In the genomic region with DNA sequence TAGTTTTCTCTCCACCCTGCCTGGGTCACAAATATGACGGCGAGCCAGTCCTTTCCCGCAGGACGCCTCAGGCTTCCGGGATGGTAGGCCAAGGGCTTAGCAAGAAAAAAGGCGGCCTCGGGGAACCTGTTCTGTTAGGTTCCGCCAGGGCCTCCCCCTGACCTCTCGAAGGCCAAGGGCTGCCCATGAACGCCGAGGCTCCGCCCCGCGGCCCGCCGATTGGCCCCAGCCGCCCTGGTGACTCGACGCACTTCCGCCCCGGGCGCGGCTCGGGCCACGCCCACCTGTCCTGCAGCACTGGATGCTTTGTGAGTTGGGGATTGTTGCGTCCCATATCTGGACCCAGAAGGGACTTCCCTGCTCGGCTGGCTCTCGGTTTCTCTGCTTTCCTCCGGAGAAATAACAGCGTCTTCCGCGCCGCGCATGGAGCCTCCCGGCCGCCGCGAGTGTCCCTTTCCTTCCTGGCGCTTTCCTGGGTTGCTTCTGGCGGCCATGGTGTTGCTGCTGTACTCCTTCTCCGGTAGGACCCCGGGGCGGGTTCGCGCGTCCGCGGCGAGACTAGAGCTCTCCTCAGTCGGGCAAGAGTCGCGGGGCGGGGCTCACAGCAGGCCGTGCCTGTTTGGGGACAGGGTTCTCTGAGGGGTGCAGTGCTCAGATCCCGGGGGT, we compare ENCODE assay signal across 1 cellular context.
TF ChIP-seq lines count a peak whose summit lies in the region.

A gene (plus strand): TSS at position 265 of the 666 bp plus-strand sequence. CDS start 159 bp downstream, at position 424.

TF ChIP-seq in HEK293, 187 proteins besides CTCF, POLR2A, EP300 and RAD21 (continued from another document and continues in another):
- TF ChIP-seq GLIS2 (tag by site-specific recombination; IDR thresholded peaks at IDR 0.05) (no peak; the same call in 1 of the 2 replicates), ZNF768 (tag by site-specific recombination; IDR thresholded peaks at IDR 0.05) (no peak), ZNF596 (tag by site-specific recombination; IDR thresholded peaks at IDR 0.05) (no peak), ZNF501 (tag by site-specific recombination; IDR thresholded peaks at IDR 0.05) (peak; percentile 80), HOXA7 (CRISPR knock-in tag; IDR thresholded peaks at IDR 0.05; ENCODE audit: borderline replicate concordance) (no peak), ZNF561 (tag by site-specific recombination; IDR thresholded peaks at IDR 0.05; ENCODE audit: borderline replicate concordance) (no peak), ZFP41 (tag by site-specific recombination; IDR thresholded peaks at IDR 0.05; ENCODE audit: borderline replicate concordance) (no peak), IKZF3 (tag by site-specific recombination; IDR thresholded peaks at IDR 0.05) (no peak), SCRT2 (tag by site-specific recombination; IDR thresholded peaks at IDR 0.05) (peak; percentile 92), ZFP37 (tag by site-specific recombination; IDR thresholded peaks at IDR 0.05) (no peak), ZNF423 (tag by site-specific recombination; IDR thresholded peaks at IDR 0.05) (no peak), ZNF146 (tag by site-specific recombination; IDR thresholded peaks at IDR 0.05) (no peak), ZNF302 (tag by site-specific recombination; IDR thresholded peaks at IDR 0.05; ENCODE audit: low read depth) (no peak), ZNF76 (tag by site-specific recombination; IDR thresholded peaks at IDR 0.05; ENCODE audit: borderline replicate concordance, low read depth) (no peak), ZNF660 (tag by site-specific recombination; IDR thresholded peaks at IDR 0.05) (no peak; the same call in 1 of the 2 replicates), SCRT1 (tag by site-specific recombination; IDR thresholded peaks at IDR 0.05; ENCODE audit: borderline replicate concordance) (no peak), ZNF510 (tag by site-specific recombination; IDR thresholded peaks at IDR 0.05; ENCODE audit: insufficient replicate concordance) (no peak), ZNF624 (tag by site-specific recombination; IDR thresholded peaks at IDR 0.05) (no peak), ZBTB7A (tag by site-specific recombination; IDR thresholded peaks at IDR 0.05; ENCODE audit: low read depth) (no peak), ZBTB17 (tag by site-specific recombination; IDR thresholded peaks at IDR 0.05) (peak; percentile 68), ZNF37A (tag by site-specific recombination; IDR thresholded peaks at IDR 0.05) (no peak), ZNF366 (tag by site-specific recombination; conservative IDR thresholded peaks at IDR 0.05) (no peak), GLI4 (tag by site-specific recombination; IDR thresholded peaks at IDR 0.05) (no peak), ZNF555 (tag by site-specific recombination; conservative IDR thresholded peaks at IDR 0.05) (no peak), ZNF221 (tag by site-specific recombination; IDR thresholded peaks at IDR 0.05; ENCODE audit: borderline replicate concordance) (no peak), ZNF433 (tag by site-specific recombination; IDR thresholded peaks at IDR 0.05; ENCODE audit: low read depth) (no peak)
- TF ChIP-seq, protein P1, sequence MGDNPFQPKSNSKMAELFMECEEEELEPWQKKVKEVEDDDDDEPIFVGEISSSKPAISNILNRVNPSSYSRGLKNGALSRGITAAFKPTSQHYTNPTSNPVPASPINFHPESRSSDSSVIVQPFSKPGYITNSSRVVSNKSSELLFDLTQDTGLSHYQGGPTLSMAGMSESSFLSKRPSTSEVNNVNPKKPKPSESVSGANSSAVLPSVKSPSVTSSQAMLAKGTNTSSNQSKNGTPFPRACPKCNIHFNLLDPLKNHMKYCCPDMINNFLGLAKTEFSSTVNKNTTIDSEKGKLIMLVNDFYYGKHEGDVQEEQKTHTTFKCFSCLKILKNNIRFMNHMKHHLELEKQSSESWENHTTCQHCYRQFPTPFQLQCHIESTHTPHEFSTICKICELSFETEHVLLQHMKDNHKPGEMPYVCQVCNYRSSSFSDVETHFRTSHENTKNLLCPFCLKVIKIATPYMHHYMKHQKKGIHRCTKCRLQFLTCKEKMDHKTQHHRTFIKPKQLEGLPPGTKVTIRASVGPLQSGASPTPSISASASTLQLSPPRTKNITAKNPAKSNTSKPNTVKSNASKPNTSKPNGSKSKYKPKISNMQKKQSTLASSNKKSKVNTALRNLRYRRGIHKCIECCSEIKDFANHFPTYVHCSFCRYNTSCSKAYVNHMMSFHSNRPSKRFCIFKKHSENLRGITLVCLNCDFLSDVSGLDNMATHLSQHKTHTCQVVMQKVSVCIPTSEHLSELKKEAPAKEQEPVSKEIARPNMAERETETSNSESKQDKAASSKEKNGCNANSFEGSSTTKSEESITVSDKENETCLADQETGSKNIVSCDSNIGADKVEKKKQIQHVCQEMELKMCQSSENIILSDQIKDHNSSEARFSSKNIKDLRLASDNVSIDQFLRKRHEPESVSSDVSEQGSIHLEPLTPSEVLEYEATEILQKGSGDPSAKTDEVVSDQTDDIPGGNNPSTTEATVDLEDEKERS (tag by site-specific recombination; IDR thresholded peaks at IDR 0.05) = no peak
- TF ChIP-seq, protein P2, sequence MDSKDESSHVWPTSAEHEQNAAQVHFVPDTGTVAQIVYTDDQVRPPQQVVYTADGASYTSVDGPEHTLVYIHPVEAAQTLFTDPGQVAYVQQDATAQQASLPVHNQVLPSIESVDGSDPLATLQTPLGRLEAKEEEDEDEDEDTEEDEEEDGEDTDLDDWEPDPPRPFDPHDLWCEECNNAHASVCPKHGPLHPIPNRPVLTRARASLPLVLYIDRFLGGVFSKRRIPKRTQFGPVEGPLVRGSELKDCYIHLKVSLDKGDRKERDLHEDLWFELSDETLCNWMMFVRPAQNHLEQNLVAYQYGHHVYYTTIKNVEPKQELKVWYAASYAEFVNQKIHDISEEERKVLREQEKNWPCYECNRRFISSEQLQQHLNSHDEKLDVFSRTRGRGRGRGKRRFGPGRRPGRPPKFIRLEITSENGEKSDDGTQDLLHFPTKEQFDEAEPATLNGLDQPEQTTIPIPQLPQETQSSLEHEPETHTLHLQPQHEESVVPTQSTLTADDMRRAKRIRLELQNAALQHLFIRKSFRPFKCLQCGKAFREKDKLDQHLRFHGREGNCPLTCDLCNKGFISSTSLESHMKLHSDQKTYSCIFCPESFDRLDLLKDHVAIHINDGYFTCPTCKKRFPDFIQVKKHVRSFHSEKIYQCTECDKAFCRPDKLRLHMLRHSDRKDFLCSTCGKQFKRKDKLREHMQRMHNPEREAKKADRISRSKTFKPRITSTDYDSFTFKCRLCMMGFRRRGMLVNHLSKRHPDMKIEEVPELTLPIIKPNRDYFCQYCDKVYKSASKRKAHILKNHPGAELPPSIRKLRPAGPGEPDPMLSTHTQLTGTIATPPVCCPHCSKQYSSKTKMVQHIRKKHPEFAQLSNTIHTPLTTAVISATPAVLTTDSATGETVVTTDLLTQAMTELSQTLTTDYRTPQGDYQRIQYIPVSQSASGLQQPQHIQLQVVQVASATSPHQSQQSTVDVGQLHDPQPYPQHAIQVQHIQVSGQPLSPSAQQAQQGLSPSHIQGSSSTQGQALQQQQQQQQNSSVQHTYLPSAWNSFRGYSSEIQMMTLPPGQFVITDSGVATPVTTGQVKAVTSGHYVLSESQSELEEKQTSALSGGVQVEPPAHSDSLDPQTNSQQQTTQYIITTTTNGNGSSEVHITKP (tag by site-specific recombination; IDR thresholded peaks at IDR 0.05) = no peak; the same call in 1 of the 2 replicates
- TF ChIP-seq, protein P3, sequence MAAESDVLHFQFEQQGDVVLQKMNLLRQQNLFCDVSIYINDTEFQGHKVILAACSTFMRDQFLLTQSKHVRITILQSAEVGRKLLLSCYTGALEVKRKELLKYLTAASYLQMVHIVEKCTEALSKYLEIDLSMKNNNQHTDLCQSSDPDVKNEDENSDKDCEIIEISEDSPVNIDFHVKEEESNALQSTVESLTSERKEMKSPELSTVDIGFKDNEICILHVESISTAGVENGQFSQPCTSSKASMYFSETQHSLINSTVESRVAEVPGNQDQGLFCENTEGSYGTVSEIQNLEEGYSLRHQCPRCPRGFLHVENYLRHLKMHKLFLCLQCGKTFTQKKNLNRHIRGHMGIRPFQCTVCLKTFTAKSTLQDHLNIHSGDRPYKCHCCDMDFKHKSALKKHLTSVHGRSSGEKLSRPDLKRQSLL (tag by site-specific recombination; IDR thresholded peaks at IDR 0.05) = no peak
- TF ChIP-seq, protein P4, sequence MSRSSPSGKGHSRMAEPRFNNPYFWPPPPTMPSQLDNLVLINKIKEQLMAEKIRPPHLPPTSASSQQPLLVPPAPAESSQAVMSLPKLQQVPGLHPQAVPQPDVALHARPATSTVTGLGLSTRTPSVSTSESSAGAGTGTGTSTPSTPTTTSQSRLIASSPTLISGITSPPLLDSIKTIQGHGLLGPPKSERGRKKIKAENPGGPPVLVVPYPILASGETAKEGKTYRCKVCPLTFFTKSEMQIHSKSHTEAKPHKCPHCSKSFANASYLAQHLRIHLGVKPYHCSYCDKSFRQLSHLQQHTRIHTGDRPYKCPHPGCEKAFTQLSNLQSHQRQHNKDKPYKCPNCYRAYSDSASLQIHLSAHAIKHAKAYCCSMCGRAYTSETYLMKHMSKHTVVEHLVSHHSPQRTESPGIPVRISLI (tag by site-specific recombination; IDR thresholded peaks at IDR 0.05) = no peak
- TF ChIP-seq, protein P5, sequence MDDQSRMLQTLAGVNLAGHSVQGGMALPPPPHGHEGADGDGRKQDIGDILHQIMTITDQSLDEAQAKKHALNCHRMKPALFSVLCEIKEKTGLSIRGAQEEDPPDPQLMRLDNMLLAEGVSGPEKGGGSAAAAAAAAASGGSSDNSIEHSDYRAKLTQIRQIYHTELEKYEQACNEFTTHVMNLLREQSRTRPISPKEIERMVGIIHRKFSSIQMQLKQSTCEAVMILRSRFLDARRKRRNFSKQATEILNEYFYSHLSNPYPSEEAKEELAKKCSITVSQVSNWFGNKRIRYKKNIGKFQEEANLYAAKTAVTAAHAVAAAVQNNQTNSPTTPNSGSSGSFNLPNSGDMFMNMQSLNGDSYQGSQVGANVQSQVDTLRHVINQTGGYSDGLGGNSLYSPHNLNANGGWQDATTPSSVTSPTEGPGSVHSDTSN (CRISPR knock-in tag; IDR thresholded peaks at IDR 0.05) = no peak; the same call in 1 of the 2 replicates
- TF ChIP-seq, protein P6, sequence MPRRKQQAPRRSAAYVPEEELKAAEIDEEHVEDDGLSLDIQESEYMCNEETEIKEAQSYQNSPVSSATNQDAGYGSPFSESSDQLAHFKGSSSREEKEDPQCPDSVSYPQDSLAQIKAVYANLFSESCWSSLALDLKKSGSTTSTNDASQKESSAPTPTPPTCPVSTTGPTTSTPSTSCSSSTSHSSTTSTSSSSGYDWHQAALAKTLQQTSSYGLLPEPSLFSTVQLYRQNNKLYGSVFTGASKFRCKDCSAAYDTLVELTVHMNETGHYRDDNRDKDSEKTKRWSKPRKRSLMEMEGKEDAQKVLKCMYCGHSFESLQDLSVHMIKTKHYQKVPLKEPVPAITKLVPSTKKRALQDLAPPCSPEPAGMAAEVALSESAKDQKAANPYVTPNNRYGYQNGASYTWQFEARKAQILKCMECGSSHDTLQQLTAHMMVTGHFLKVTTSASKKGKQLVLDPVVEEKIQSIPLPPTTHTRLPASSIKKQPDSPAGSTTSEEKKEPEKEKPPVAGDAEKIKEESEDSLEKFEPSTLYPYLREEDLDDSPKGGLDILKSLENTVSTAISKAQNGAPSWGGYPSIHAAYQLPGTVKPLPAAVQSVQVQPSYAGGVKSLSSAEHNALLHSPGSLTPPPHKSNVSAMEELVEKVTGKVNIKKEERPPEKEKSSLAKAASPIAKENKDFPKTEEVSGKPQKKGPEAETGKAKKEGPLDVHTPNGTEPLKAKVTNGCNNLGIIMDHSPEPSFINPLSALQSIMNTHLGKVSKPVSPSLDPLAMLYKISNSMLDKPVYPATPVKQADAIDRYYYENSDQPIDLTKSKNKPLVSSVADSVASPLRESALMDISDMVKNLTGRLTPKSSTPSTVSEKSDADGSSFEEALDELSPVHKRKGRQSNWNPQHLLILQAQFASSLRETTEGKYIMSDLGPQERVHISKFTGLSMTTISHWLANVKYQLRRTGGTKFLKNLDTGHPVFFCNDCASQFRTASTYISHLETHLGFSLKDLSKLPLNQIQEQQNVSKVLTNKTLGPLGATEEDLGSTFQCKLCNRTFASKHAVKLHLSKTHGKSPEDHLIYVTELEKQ (tag by site-specific recombination; IDR thresholded peaks at IDR 0.05; ENCODE audit: borderline replicate concordance) = no peak
- TF ChIP-seq, protein P7, sequence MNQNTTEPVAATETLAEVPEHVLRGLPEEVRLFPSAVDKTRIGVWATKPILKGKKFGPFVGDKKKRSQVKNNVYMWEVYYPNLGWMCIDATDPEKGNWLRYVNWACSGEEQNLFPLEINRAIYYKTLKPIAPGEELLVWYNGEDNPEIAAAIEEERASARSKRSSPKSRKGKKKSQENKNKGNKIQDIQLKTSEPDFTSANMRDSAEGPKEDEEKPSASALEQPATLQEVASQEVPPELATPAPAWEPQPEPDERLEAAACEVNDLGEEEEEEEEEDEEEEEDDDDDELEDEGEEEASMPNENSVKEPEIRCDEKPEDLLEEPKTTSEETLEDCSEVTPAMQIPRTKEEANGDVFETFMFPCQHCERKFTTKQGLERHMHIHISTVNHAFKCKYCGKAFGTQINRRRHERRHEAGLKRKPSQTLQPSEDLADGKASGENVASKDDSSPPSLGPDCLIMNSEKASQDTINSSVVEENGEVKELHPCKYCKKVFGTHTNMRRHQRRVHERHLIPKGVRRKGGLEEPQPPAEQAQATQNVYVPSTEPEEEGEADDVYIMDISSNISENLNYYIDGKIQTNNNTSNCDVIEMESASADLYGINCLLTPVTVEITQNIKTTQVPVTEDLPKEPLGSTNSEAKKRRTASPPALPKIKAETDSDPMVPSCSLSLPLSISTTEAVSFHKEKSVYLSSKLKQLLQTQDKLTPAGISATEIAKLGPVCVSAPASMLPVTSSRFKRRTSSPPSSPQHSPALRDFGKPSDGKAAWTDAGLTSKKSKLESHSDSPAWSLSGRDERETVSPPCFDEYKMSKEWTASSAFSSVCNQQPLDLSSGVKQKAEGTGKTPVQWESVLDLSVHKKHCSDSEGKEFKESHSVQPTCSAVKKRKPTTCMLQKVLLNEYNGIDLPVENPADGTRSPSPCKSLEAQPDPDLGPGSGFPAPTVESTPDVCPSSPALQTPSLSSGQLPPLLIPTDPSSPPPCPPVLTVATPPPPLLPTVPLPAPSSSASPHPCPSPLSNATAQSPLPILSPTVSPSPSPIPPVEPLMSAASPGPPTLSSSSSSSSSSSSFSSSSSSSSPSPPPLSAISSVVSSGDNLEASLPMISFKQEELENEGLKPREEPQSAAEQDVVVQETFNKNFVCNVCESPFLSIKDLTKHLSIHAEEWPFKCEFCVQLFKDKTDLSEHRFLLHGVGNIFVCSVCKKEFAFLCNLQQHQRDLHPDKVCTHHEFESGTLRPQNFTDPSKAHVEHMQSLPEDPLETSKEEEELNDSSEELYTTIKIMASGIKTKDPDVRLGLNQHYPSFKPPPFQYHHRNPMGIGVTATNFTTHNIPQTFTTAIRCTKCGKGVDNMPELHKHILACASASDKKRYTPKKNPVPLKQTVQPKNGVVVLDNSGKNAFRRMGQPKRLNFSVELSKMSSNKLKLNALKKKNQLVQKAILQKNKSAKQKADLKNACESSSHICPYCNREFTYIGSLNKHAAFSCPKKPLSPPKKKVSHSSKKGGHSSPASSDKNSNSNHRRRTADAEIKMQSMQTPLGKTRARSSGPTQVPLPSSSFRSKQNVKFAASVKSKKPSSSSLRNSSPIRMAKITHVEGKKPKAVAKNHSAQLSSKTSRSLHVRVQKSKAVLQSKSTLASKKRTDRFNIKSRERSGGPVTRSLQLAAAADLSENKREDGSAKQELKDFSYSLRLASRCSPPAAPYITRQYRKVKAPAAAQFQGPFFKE (tag by site-specific recombination; IDR thresholded peaks at IDR 0.05; ENCODE audit: borderline replicate concordance) = no peak
- TF ChIP-seq, protein P8, sequence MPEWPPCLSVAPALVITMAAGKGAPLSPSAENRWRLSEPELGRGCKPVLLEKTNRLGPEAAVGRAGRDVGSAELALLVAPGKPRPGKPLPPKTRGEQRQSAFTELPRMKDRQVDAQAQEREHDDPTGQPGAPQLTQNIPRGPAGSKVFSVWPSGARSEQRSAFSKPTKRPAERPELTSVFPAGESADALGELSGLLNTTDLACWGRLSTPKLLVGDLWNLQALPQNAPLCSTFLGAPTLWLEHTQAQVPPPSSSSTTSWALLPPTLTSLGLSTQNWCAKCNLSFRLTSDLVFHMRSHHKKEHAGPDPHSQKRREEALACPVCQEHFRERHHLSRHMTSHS (tag by site-specific recombination; IDR thresholded peaks at IDR 0.05) = no peak
